ENCODE assay signal across 6 cellular contexts in genomic region chr13:49296659-49297058, GRCh38.
"Had no signal": no experiment of that assay in that cellular context is flagged by ENCODE, and none has a peak within 500 bp of the region (broad histone marks: within the 10 kb centered on the region; RNA-seq: fewer than 3 reads in every experiment).

No MANE protein-coding gene starts in this region.

- FAIRE-seq: HTR-8/SVneo, K562 had no signal

- H3K27ac ChIP-seq: HL-60 had no signal

- H3K9me3 Mint-ChIP-seq: IgD-negative memory B cell had no signal

- ATAC-seq: K562 had no signal

- DNase-seq: IMR-90, KBM-7 had no signal

- H3K4me3 ChIP-seq: K562 had no signal

- H3K27me3 Mint-ChIP-seq: IgD-negative memory B cell had no signal

- H3K27ac Mint-ChIP-seq: IgD-negative memory B cell had no signal

- H3K4me3 Mint-ChIP-seq: IgD-negative memory B cell had no signal
